8 cellular contexts compared by ENCODE assay signal in genomic region chr10:133357293-133358151, GRCh38. TPM values are rescaled to one million over a fixed set of nuclear protein-coding genes. Genes with fewer than 3 reads are reported as not detected.
A peak's percentile ranks its signal among the peaks of the same experiment; 100 is the strongest.
DNase-seq lines count a peak whose midpoint lies in the region; ATAC-seq and TF ChIP-seq lines count a peak whose summit lies in the region.

A gene with protein sequence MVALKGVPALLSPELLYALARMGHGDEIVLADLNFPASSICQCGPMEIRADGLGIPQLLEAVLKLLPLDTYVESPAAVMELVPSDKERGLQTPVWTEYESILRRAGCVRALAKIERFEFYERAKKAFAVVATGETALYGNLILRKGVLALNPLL (minus strand): TSS chr10:133358019. CDS start chr10:133358007, 12 bp downstream.

- H3K27ac ChIP-seq in SK-N-SH (ENCODE audit: low read depth in 2 of 2, low read length in 1 of 2), result peak within 1 kb of the TSS in 1 of 2 experiments; percentile 43; a peak in 1 of 4 replicates

- peak; percentile 92 for DNase-seq in AG08395 (ENCODE audit: low spot score)
- DNase-seq in SK-N-SH, result peak; percentile 99
- DNase-seq in activated naive CD4-positive, alpha-beta T cell treated with anti-CD3 and anti-CD28 coated beads, Interleukin-2, amount 50 U/mL, for 16 hours, result peak; percentile 77
- DNase-seq in left ventricle myocardium superior, result peak; percentile 73
- DNase-seq in retinal pigment epithelial cell (ENCODE audit: low read depth), result no peak
- no peak for DNase-seq in COLO668 (lab: John Stamatoyannopoulos, UW; ENCODE audit: unreplicated experiment)

- peak within 1 kb of the TSS; percentile 76 for H3K4me2 ChIP-seq in SK-N-SH

- CTCF ChIA-PET in SK-N-SH (lab: Yijun Ruan, JAX), result interaction anchor here (1.2 to 9.1 kb wide), 3 partner anchors 21 to 31 kb away, joined by 3 to 73 read pairs (median 4); partner anchors contain the start of gene CALY

- no peaks in the 10 kb centered on the region for H3K9me3 ChIP-seq in SK-N-SH

- no peaks in the 10 kb centered on the region for H3K9me2 ChIP-seq in SK-N-SH

- 5% methylated on average over 4 of the region's 82 CpGs for WGBS in SK-N-SH (ENCODE audit: low lambda C conversion rate)

- H4K20me1 ChIP-seq in SK-N-SH (ENCODE audit: insufficient read depth), result no peaks in the 10 kb centered on the region

- H3K4me1 ChIP-seq in SK-N-SH (ENCODE audit: control insufficient read depth in 1 of 2, insufficient read depth in 2 of 2, low read depth in 1 of 2, low read length in 1 of 2), result peaks cover 0 to 36% of the 10 kb centered on the region in 2 experiments; a peak in 1 of 4 replicates

- no peak for TF ChIP-seq EP300 in SK-N-SH (IDR thresholded peaks at IDR 0.05; ENCODE audit: borderline replicate concordance in 1 of 2, low read depth in 1 of 2, low read length in 1 of 2)

- TF ChIP-seq RAD21 in SK-N-SH (IDR thresholded peaks at IDR 0.05; ENCODE audit: low read length), result no peak

- H2AFZ ChIP-seq in SK-N-SH (ENCODE audit: low read depth), result peak within 1 kb of the TSS; percentile 63; the same call in 1 of the 2 replicates

- peaks cover 6 to 11% of the 10 kb centered on the region in 2 experiments for H3K36me3 ChIP-seq in SK-N-SH (replicated peaks in 1 of 2; ENCODE audit: control insufficient read depth in 1 of 2, insufficient read depth in 2 of 2, low read length in 1 of 2)

- H3K4me3 ChIP-seq in SK-N-SH (ENCODE audit: low read depth in 2 of 2, low read length in 1 of 2), result peak within 1 kb of the TSS; percentile 58 to 59
- H3K4me3 ChIP-seq in retinal pigment epithelial cell (ENCODE audit: low read length), result peak within 1 kb of the TSS; percentile 38

- ATAC-seq in GM18907 (IDR thresholded peaks at IDR 0.05; ENCODE audit: unreplicated experiment) (peak; percentile 59), HG03139 (IDR thresholded peaks at IDR 0.05; ENCODE audit: unreplicated experiment) (peak; percentile 70), left ventricle myocardium superior (peak; percentile 85)

- no peaks in the 10 kb centered on the region for H3F3A ChIP-seq in SK-N-SH (replicated peaks; ENCODE audit: insufficient read depth)

- H3K79me2 ChIP-seq in SK-N-SH (ENCODE audit: insufficient read depth), result no peaks in the 10 kb centered on the region

- intact Hi-C loops in left ventricle myocardium superior (cut with micrococcal nuclease), result no loop called here

- TF ChIP-seq CTCF in SK-N-SH (IDR thresholded peaks at IDR 0.05) (no peak), retinal pigment epithelial cell (conservative IDR thresholded peaks at IDR 0.05; ENCODE audit: low read depth, low read length) (no peak)

- H3K9ac ChIP-seq in SK-N-SH, result peak within 1 kb of the TSS; percentile 63

- POLR2A ChIA-PET in SK-N-SH (lab: Yijun Ruan, JAX), result interaction anchor here (0.8 to 1.0 kb wide), 2 partner anchors 10 to 33 kb away, joined by 3 read pairs; no protein-coding TSS in a partner anchor

- H3K27me3 ChIP-seq in SK-N-SH (ENCODE audit: insufficient read depth), result no peaks in the 10 kb centered on the region

TF ChIP-seq in SK-N-SH, 30 proteins besides CTCF, POLR2A, EP300 and RAD21:
- TF ChIP-seq TAF1 (IDR thresholded peaks at IDR 0.05; ENCODE audit: borderline replicate concordance, low read depth, low read length) (no peak), MXI1 (IDR thresholded peaks at IDR 0.05; ENCODE audit: low read depth, low read length) (peak; percentile 15; the same call in 1 of the 2 replicates), JUND (IDR thresholded peaks at IDR 0.05) (no peak), IRF3 (IDR thresholded peaks at IDR 0.05; ENCODE audit: low read depth, low read length) (no peak), FOXM1 (IDR thresholded peaks at IDR 0.05; ENCODE audit: low read depth) (no peak), SIN3A (IDR thresholded peaks at IDR 0.05; ENCODE audit: borderline replicate concordance, low read depth, low read length) (0 out of 2 replicates have a peak, but pooled peaks have one; percentile 5), CHD2 (IDR thresholded peaks at IDR 0.05; ENCODE audit: low read length, partially characterized antibody) (no peak), ELF1 (IDR thresholded peaks at IDR 0.05) (no peak), EZH2phosphoT487 (IDR thresholded peaks at IDR 0.05; ENCODE audit: borderline replicate concordance, low read depth) (no peak), POLR2AphosphoS5 (IDR thresholded peaks at IDR 0.05; ENCODE audit: low read depth, low read length) (no peak), MAX (IDR thresholded peaks at IDR 0.05; ENCODE audit: low read depth) (peak; percentile 61; the same call in 1 of the 2 replicates), USF1 (IDR thresholded peaks at IDR 0.05; ENCODE audit: borderline replicate concordance, low read depth) (no peak), GATA2 (CRISPR knock-in tag; IDR thresholded peaks at IDR 0.05) (no peak), TEAD4 (IDR thresholded peaks at IDR 0.05; ENCODE audit: borderline replicate concordance, insufficient read depth) (no peak)

RNA-seq across cellular contexts. Expression of the gene that starts here (rescaled TPM):
- polyA plus RNA-seq in SK-N-SH (2012; rRNA removed), result 25.3 and 32.5 TPM in 2 replicates
- 18.1 and 23.5 TPM in 2 replicates for polyA plus RNA-seq in SK-N-SH (2012; cell fraction: cytosol; rRNA removed)
- polyA plus RNA-seq in SK-N-SH (2012; cell fraction: nucleus; rRNA removed), result 20.0 and 23.3 TPM in 2 replicates
- 9.3 TPM for total RNA-seq in left ventricle myocardium superior

Comparison
In these comparisons a context has a peak if more than half of its experiments do, and no peak if none do; other contexts are left out.
1. DNase-seq: peak in AG08395 (single experiment), SK-N-SH (single experiment), activated naive CD4-positive, alpha-beta T cell treated with anti-CD3 and anti-CD28 coated beads, Interleukin-2, amount 50 U/mL, for 16 hours (single experiment) and left ventricle myocardium superior (single experiment); none in retinal pigment epithelial cell (single experiment) and COLO668 (single experiment).
2. Peak in every context shown above with its lines, with median percentiles within 50 percentile points of each other: ATAC-seq.